Comparison of ENCODE assay signal across 11 cellular contexts in the genomic region with DNA sequence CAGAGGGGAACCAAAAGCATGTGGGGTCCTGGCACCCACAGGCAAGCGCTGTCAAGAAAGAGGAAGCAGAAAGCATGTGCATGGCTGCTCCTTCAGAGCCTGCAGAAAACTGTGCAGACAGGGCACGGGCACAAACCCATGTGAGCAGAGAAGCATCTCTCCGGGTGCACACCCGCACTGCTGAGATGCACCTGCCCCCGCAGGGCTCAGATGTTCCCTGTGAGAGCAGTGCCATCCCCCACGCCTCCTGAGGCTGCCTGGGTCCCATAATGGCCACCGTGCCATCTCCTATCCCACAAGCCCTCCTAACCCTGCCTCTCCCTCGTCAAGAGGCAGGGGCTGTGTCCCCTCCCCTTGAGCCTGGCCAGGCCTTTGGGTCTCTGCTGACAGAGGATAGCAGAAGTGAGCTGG. TPM values are rescaled to one million over a fixed set of nuclear protein-coding genes. Genes with fewer than 3 reads are reported as not detected.
A peak's percentile ranks its signal among the peaks of the same experiment; 100 is the strongest.
DNase-seq lines count a peak whose midpoint lies in the region; ATAC-seq and TF ChIP-seq lines count a peak whose summit lies in the region.
"Had no signal": no experiment of that assay in that cellular context is flagged by ENCODE, and none has a peak within 500 bp of the region (broad histone marks: within the 10 kb centered on the region; RNA-seq: fewer than 3 reads in every experiment).

No MANE protein-coding gene starts in this region.

- H3K4me1 Mint-ChIP-seq in T-cell (peaks cover 31 to 42% (median 33%) of the 10 kb centered on the region in 3 donors), Caco-2 (ENCODE audit: low read depth, unreplicated experiment) (no peaks in the 10 kb centered on the region)

- H3K79me1 ChIP-seq in trophoblast cell (ENCODE audit: low read length), result no peaks in the 10 kb centered on the region

- H3K9me3 Mint-ChIP-seq in T-cell, result no peaks in the 10 kb centered on the region
- H3K9me3 Mint-ChIP-seq in Caco-2 (ENCODE audit: unreplicated experiment), result peaks cover 17% of the 10 kb centered on the region

- no peaks in the 10 kb centered on the region for H3K79me2 ChIP-seq in trophoblast cell (ENCODE audit: control insufficient read depth, insufficient read depth, low read length, poor library complexity)

- H3K14ac ChIP-seq in trophoblast cell (ENCODE audit: low read length), result no peak overlapping the region

- no peak overlapping the region for H4K91ac ChIP-seq in trophoblast cell (ENCODE audit: low read depth, low read length)

- no peak overlapping the region for H3K18ac ChIP-seq in trophoblast cell (ENCODE audit: low read length)

- intact Hi-C loops in Caco-2 (cut with micrococcal nuclease; ENCODE audit: unreplicated experiment), result no loop called here

- H3K4me3 ChIP-seq in trophoblast cell (ENCODE audit: low read depth, low read length) (no peak overlapping the region), Caco-2 (ENCODE audit: low read depth, low read length) (no peak overlapping the region)

- DNase-seq in T-cell (peak in 3 of 34 experiments; percentile 13 to 48 (median 20)), trophoblast cell (peak in 1 of 2 donors; percentile 10), T1000 (lab: John Stamatoyannopoulos, UW) (no peak), Caco-2 (no peak)
- DNase-seq in activated CD8-positive, alpha-beta memory T cell treated with anti-CD3 and anti-CD28 coated beads, Interleukin-2, amount 50 U/mL, for 48 hours, result no peak
- DNase-seq: activated naive CD4-positive, alpha-beta T cell treated with Interleukin-2 at 50 U/mL for 16 hours; NCI-H1436 treated with DMSO at 0.1 percent for 48 hours had no signal

- H3K27me3 ChIP-seq in trophoblast cell (ENCODE audit: insufficient read depth, low read length) (no peaks in the 10 kb centered on the region), Caco-2 (replicated peaks; ENCODE audit: control insufficient read depth, insufficient read depth, low read length) (no peaks in the 10 kb centered on the region)

- no peaks in the 10 kb centered on the region for H3K4me1 ChIP-seq in trophoblast cell (ENCODE audit: control insufficient read depth in 1 of 2, insufficient read depth in 2 of 2, low read length in 2 of 2)
- no peaks in the 10 kb centered on the region for H3K4me1 ChIP-seq in Caco-2

- H2AK5ac ChIP-seq in trophoblast cell (ENCODE audit: low read length), result peak overlapping the region; percentile 75

- peaks cover 0 to 18% of the 10 kb centered on the region in 2 donors for H3K27me3 Mint-ChIP-seq in T-cell
- no peaks in the 10 kb centered on the region for H3K27me3 Mint-ChIP-seq in Caco-2 (ENCODE audit: insufficient read depth, unreplicated experiment)

- ATAC-seq in GM18505 (IDR thresholded peaks at IDR 0.05; ENCODE audit: unreplicated experiment), result peak; percentile 42
- ATAC-seq in HG03159 (IDR thresholded peaks at IDR 0.05; ENCODE audit: unreplicated experiment), result peak; percentile 37
- peak in 3 of 4 experiments; percentile 34 to 79 (median 51) for ATAC-seq in T-cell (replicated peaks in 1 of 4)
- ATAC-seq in HG03439 (IDR thresholded peaks at IDR 0.05; ENCODE audit: unreplicated experiment), result no peak

- no peak overlapping the region for H3K4me2 ChIP-seq in trophoblast cell (ENCODE audit: low read length)

- no peak for TF ChIP-seq POLR2A in GM18505 (IDR thresholded peaks at IDR 0.05; ENCODE audit: borderline replicate concordance, extremely low read depth, insufficient read depth, insufficient read length)

- peaks cover 19% of the 10 kb centered on the region for H3K9me3 ChIP-seq in trophoblast cell (ENCODE audit: insufficient read depth, low read depth, low read length)
- 0 out of 2 replicates have a peak, but pooled peaks cover 6% of the 10 kb centered on the region for H3K9me3 ChIP-seq in Caco-2

- H3K36me3 ChIP-seq in trophoblast cell (ENCODE audit: control insufficient read depth in 1 of 2, insufficient read depth in 2 of 2, low read length in 2 of 2), result no peaks in the 10 kb centered on the region
- H3K36me3 ChIP-seq in Caco-2 (ENCODE audit: control insufficient read depth, insufficient read depth, low read length), result no peaks in the 10 kb centered on the region

- no peak overlapping the region for H2AFZ ChIP-seq in trophoblast cell (ENCODE audit: insufficient read depth, low read length, poor library complexity)

- no peak overlapping the region for H4K8ac ChIP-seq in trophoblast cell (ENCODE audit: low read depth, low read length)

- peak overlapping the region; percentile 6 for H2BK12ac ChIP-seq in trophoblast cell (ENCODE audit: low read length)

- WGBS in trophoblast cell (ENCODE audit: extremely low coverage, insufficient coverage, insufficient read length), result no CpG with 5 or more reads among the region's 8 CpGs

- H2BK5ac ChIP-seq in trophoblast cell (ENCODE audit: low read depth, low read length, poor library complexity), result no peak overlapping the region

- no peak overlapping the region for H3K27ac ChIP-seq in trophoblast cell (ENCODE audit: low read depth, low read length)

- no peaks in the 10 kb centered on the region for H3K36me3 Mint-ChIP-seq in T-cell
- H3K36me3 Mint-ChIP-seq in Caco-2 (ENCODE audit: insufficient read depth, unreplicated experiment), result peaks cover 6% of the 10 kb centered on the region

- POLR2A ChIA-PET in T-cell (lab: Charles Lee), result no interaction called here
- POLR2A ChIA-PET in Caco-2 (lab: Charles Lee), result no interaction called here

- no peak for TF ChIP-seq CTCF in Caco-2 (IDR thresholded peaks at IDR 0.05; ENCODE audit: insufficient read depth in 1 of 2, low read depth in 1 of 2, low read length in 1 of 2, severe bottlenecking in 1 of 2, unreplicated experiment in 1 of 2)

- H2BK120ac ChIP-seq in trophoblast cell (ENCODE audit: insufficient read depth, low read length, poor library complexity), result no peak overlapping the region

- no peak overlapping the region for H4K12ac ChIP-seq in trophoblast cell (ENCODE audit: low read depth, low read length)

- no peak overlapping the region for H3K9ac ChIP-seq in trophoblast cell (ENCODE audit: low read length)

- H3K4me3 Mint-ChIP-seq in T-cell (peak overlapping the region in 1 of 3 donors; percentile 49), Caco-2 (ENCODE audit: unreplicated experiment) (no peak overlapping the region)
- H3K4me3 Mint-ChIP-seq: stimulated activated naive CD8-positive, alpha-beta T cell treated with anti-CD3 and anti-CD28 coated beads, Interleukin-15, Interleukin-2, amounts not matched to agents 100 ng/mL and 50 ng/mL, for 24 hours had no signal

- CTCF ChIA-PET in T-cell (lab: Charles Lee) (interaction anchor here in 1 of 2 donors (0.8 kb wide), 1 partner anchor 52 kb away, joined by 3 read pairs; no protein-coding TSS in a partner anchor), Caco-2 (lab: Charles Lee) (no interaction called here)

- H3K4ac ChIP-seq in trophoblast cell (ENCODE audit: low read depth, low read length), result no peak overlapping the region

- no peak overlapping the region for H3K23ac ChIP-seq in trophoblast cell (ENCODE audit: low read length)

- BruUV-seq in Caco-2 (replicated peaks; lab: Mats Ljungman, UMichigan), result no TSS peak

- H3K27ac Mint-ChIP-seq in T-cell (peak overlapping the region in 1 of 2 donors; percentile 64), Caco-2 (ENCODE audit: unreplicated experiment) (no peak overlapping the region)

RNA-seq across cellular contexts. Expression of a gene that starts 32.3 kb away (rescaled TPM):
- 100 to 1,000 TPM in 2 of 5 donors, 10 to 100 TPM in 3; 72.7 to 128 (median 83.7) TPM for total RNA-seq in T-cell
- 87.6 and 90.6 TPM in 2 replicates for polyA plus RNA-seq in trophoblast cell (2013)
- 70.8 TPM in 2 replicates for total RNA-seq in Caco-2 (2022)

RNA-seq across cellular contexts. Expression of a gene that starts 52.5 kb away (rescaled TPM):
- total RNA-seq in T-cell (not detected), Caco-2 (2022) (not detected in 2 replicates)
- polyA plus RNA-seq in trophoblast cell (2013), result not detected in 2 replicates
